In the genomic region with DNA sequence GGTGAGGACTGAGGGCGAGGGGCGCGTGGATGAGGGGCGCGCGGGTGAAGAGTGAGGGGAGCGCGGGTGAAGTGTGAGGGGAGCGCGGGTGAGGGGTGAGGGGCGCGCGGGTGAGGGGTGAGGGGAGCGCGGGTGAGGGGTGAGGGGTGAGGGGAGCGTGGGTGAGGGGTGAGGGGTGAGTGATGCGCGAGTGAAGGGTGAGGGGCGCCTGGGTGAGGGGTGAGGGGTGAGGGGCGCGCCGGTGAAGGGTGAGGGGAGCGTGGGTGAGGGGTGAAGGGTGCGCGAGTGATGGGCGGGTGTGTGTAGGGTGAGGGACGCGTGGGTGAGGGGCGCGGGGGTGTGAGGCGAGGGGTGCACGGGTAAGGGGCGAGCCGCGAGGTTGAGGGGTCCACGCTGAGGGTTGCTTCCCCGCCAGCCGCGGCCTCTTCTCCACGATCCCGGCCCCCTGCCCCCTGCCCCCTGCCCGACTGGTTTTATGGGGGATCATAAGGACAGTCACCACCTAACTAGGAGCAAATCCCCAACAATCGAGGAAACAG, we compare ENCODE assay signal across 8 cellular contexts. TPM values are rescaled to one million over a fixed set of nuclear protein-coding genes. Genes with fewer than 3 reads are reported as not detected.
DNase-seq lines count a peak whose midpoint lies in the region; ATAC-seq and TF ChIP-seq lines count a peak whose summit lies in the region.

No MANE protein-coding gene starts in this region.

- H3K4me1 ChIP-seq in GM23338 (ENCODE audit: insufficient read depth) (peaks cover 8% of the 10 kb centered on the region; the same call in 1 of the 2 replicates), adipocyte (ENCODE audit: control insufficient read depth, insufficient read depth, low read length) (peaks cover 26% of the 10 kb centered on the region), iPS-18a (ENCODE audit: control insufficient read depth, low read depth, low read length) (peaks cover 6% of the 10 kb centered on the region), smooth muscle cell (ENCODE audit: low read depth) (peaks cover 15% of the 10 kb centered on the region), BE2C (no peaks in the 10 kb centered on the region)

- TF ChIP-seq CTCF in GM23338 (conservative IDR thresholded peaks at IDR 0.05; ENCODE audit: low read depth in 2 of 2), result no peak
- no peak for TF ChIP-seq CTCF in smooth muscle cell (IDR thresholded peaks at IDR 0.05; ENCODE audit: borderline replicate concordance, insufficient read depth, poor library complexity, severe bottlenecking)
- TF ChIP-seq CTCF in BE2C (IDR thresholded peaks at IDR 0.05; ENCODE audit: low read depth, low read length), result no peak

- H3K79me2 ChIP-seq in GM23338 (replicated peaks; ENCODE audit: insufficient read depth) (no peaks in the 10 kb centered on the region), smooth muscle cell (ENCODE audit: low read depth) (peaks cover 37% of the 10 kb centered on the region)

- peaks cover 13% of the 10 kb centered on the region for H3K4me1 Mint-ChIP-seq in GM23338

- peak overlapping the region; percentile 60; the same call in 2 of the 3 replicates for H3K4me3 Mint-ChIP-seq in GM23338

- H3K9me3 ChIP-seq in adipocyte (ENCODE audit: control insufficient read depth, low read length) (no peaks in the 10 kb centered on the region), iPS-18a (ENCODE audit: control insufficient read depth, low read depth, low read length) (no peaks in the 10 kb centered on the region), smooth muscle cell (replicated peaks; ENCODE audit: low read depth) (no peaks in the 10 kb centered on the region), BE2C (no peaks in the 10 kb centered on the region)

- ATAC-seq in GM23338, result peak; percentile 2; the same call in 2 of the 3 replicates
- ATAC-seq in HG02623 (IDR thresholded peaks at IDR 0.05; ENCODE audit: unreplicated experiment), result no peak
- ATAC-seq in GM19395 (IDR thresholded peaks at IDR 0.05; ENCODE audit: unreplicated experiment), result no peak

- H3K9me2 ChIP-seq in GM23338 (ENCODE audit: insufficient read depth), result no peaks in the 10 kb centered on the region

- peaks cover 73% of the 10 kb centered on the region for H3K27me3 ChIP-seq in GM23338 (ENCODE audit: insufficient read depth)
- no peaks in the 10 kb centered on the region for H3K27me3 ChIP-seq in adipocyte (replicated peaks; ENCODE audit: control insufficient read depth, insufficient read depth, low read length)
- peaks cover 71% of the 10 kb centered on the region for H3K27me3 ChIP-seq in iPS-18a (ENCODE audit: control insufficient read depth, insufficient read depth, low read length)
- H3K27me3 ChIP-seq in smooth muscle cell (ENCODE audit: low read depth), result no peaks in the 10 kb centered on the region
- no peaks in the 10 kb centered on the region for H3K27me3 ChIP-seq in BE2C

- H3F3A ChIP-seq in GM23338 (replicated peaks; ENCODE audit: low read depth) (0 out of 2 replicates have a peak, but pooled peaks cover 2% of the 10 kb centered on the region), smooth muscle cell (ENCODE audit: low read depth) (no peaks in the 10 kb centered on the region)

- H3K27ac ChIP-seq in GM23338 (ENCODE audit: low read depth) (no peak overlapping the region), iPS-18a (ENCODE audit: low read length) (no peak overlapping the region), smooth muscle cell (ENCODE audit: low read depth) (no peak overlapping the region)

- H3K9me3 Mint-ChIP-seq in GM23338, result no peaks in the 10 kb centered on the region; the same call in 2 of the 3 replicates

- H3K27ac Mint-ChIP-seq in GM23338, result no peak overlapping the region

- H3K36me3 ChIP-seq in GM23338 (ENCODE audit: insufficient read depth) (no peaks in the 10 kb centered on the region), adipocyte (ENCODE audit: control insufficient read depth, insufficient read depth, low read length, severe bottlenecking) (peaks cover 4% of the 10 kb centered on the region), iPS-18a (ENCODE audit: control insufficient read depth, low read depth, low read length) (no peaks in the 10 kb centered on the region), smooth muscle cell (ENCODE audit: low read depth) (no peaks in the 10 kb centered on the region), BE2C (no peaks in the 10 kb centered on the region)

- no peaks in the 10 kb centered on the region; the same call in 2 of the 3 replicates for H3K36me3 Mint-ChIP-seq in GM23338 (ENCODE audit: low read depth)

- peak overlapping the region; percentile 84 for H3K4me2 ChIP-seq in GM23338
- H3K4me2 ChIP-seq in smooth muscle cell, result peak overlapping the region; percentile 86

- H2AFZ ChIP-seq in GM23338 (peak overlapping the region; percentile 66; the same call in 1 of the 2 replicates), smooth muscle cell (ENCODE audit: low read depth) (peak overlapping the region; percentile 87)

- peaks cover 14% of the 10 kb centered on the region for H4K20me1 ChIP-seq in GM23338 (replicated peaks; ENCODE audit: insufficient read depth)
- H4K20me1 ChIP-seq in smooth muscle cell (ENCODE audit: low read depth), result peaks cover 32% of the 10 kb centered on the region

- WGBS in smooth muscle cell (ENCODE audit: low lambda C conversion rate), result 26% methylated on average over 8 of the region's 43 CpGs

- peak overlapping the region; percentile 88 for H3K9ac ChIP-seq in adipocyte (ENCODE audit: low read length)
- H3K9ac ChIP-seq in iPS-18a (ENCODE audit: low read length), result no peak overlapping the region
- H3K9ac ChIP-seq in smooth muscle cell (ENCODE audit: low read depth), result peak overlapping the region; percentile 53

- H3K4me3 ChIP-seq in GM23338 (peak overlapping the region; percentile 66), adipocyte (ENCODE audit: low read length) (peak overlapping the region; percentile 89), iPS-18a (ENCODE audit: low read length) (peak overlapping the region; percentile 56), smooth muscle cell (peak overlapping the region; percentile 83), BE2C (ENCODE audit: low read depth, low read length) (no peak overlapping the region)

- no peak for DNase-seq in GM23338 (ENCODE audit: low spot score)
- DNase-seq in adipocyte (ENCODE audit: low read depth), result no peak
- DNase-seq in smooth muscle cell (lab: John Stamatoyannopoulos, UW; ENCODE audit: unreplicated experiment), result no peak
- DNase-seq in DMS53 (lab: John Stamatoyannopoulos, UW), result no peak
- no peak for DNase-seq in BE2C

- peaks cover 61% of the 10 kb centered on the region for H3K27me3 Mint-ChIP-seq in GM23338 (ENCODE audit: insufficient read depth, low read depth, poor library complexity)

RNA-seq across cellular contexts. Expression of a gene that starts 1.1 kb away (rescaled TPM):
- total RNA-seq in GM23338 (2014; rRNA removed; shearing (Covaris generic)), result 10.9 and 18.1 TPM in 2 replicates
- polyA plus RNA-seq in GM23338 (2016; fragmentation: Nextera tagmentation; extraction: Ambion mirVana) (4.0 and 5.4 TPM in 2 replicates), smooth muscle cell (37.2 and 37.9 TPM in 2 replicates)
- total RNA-seq in smooth muscle cell, result 21.2 and 23.6 TPM in 2 replicates
- 17.6 TPM for polyA plus RNA-seq in BE2C (2012; ENCODE audit: insufficient read depth, insufficient read length, low read depth)

RNA-seq across cellular contexts. Expression of a gene that starts 11.9 kb away (rescaled TPM):
- 1.8 TPM in 1 of 2 replicates, not detected in the other for total RNA-seq in GM23338 (2014; rRNA removed; shearing (Covaris generic))
- polyA plus RNA-seq in GM23338 (2016; fragmentation: Nextera tagmentation; extraction: Ambion mirVana) (2.3 and 3.7 TPM in 2 replicates), smooth muscle cell (12.4 and 23.5 TPM in 2 replicates)
- total RNA-seq in smooth muscle cell, result 11.8 and 24.6 TPM in 2 replicates
- polyA plus RNA-seq in BE2C (2012; ENCODE audit: insufficient read depth, insufficient read length, low read depth), result 12.1 TPM

RNA-seq across cellular contexts. Expression of a gene that starts 35.8 kb away (rescaled TPM):
- 45.9 and 51.0 TPM in 2 replicates for total RNA-seq in GM23338 (2014; rRNA removed; shearing (Covaris generic))
- polyA plus RNA-seq in GM23338 (2016; fragmentation: Nextera tagmentation; extraction: Ambion mirVana) (271 and 277 TPM in 2 replicates), smooth muscle cell (243 and 254 TPM in 2 replicates)
- 61.1 and 62.2 TPM in 2 replicates for total RNA-seq in smooth muscle cell
- 177 TPM for polyA plus RNA-seq in BE2C (2012; ENCODE audit: insufficient read depth, insufficient read length, low read depth)
